ENCODE assay signal across 1 cellular context in genomic region chr14:34507459-34507858, GRCh38.
TF ChIP-seq lines count a peak whose summit lies in the region.

No MANE protein-coding gene starts in this region.

TF ChIP-seq in HepG2, 621 proteins besides CTCF, POLR2A, EP300 and RAD21 (continued from another document):
- TF ChIP-seq PRPF4 (IDR thresholded peaks at IDR 0.05; ENCODE audit: low read depth, low read length, poor library complexity, severe bottlenecking) (peak; percentile 34), ZNF839 (CRISPR knock-in tag; IDR thresholded peaks at IDR 0.05; ENCODE audit: borderline replicate concordance) (no peak), NCOR1 (IDR thresholded peaks at IDR 0.05; ENCODE audit: borderline replicate concordance, low read length) (0 out of 2 replicates have a peak, but pooled peaks have one; percentile 18), HOMEZ (CRISPR knock-in tag; IDR thresholded peaks at IDR 0.05; ENCODE audit: low read depth) (peak; percentile 37; the same call in 1 of the 2 replicates)
